ENCODE assay signal across 11 cellular contexts in the genomic region with DNA sequence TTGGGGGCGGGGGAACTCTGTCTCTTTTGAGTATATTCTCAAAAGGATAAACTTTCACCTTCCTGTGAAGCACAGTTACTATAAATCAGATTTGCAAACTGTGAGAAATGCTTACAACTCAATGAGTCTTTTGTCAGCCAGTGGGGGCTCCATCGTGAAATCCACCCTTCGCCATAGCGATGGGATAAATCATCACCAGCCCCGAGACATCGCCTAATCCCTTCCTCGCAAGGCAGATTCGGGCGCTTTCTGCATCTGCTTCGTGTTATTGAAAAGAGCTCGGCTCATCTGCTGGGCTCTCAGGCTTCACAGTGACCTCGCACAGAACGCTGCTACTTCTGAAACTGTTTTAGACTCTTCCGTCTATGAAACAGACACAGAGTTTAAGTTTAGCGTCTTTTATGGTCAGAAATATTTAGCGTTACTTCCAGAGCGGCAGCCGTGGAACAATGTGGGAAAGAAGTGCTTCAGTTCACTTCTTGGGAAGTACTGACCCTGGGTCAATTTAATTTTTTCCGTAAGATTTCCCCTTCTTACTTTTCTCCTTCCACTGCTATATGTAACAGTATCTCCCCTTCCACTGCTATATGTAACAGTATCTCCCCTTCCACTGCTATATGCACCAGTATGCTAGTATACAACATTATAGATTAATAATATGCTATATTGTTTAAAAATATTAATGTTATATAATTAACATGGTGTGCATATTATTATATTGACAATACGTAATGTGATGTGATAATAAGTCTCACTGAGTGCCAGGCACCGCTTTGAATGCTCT.
DNase-seq lines count a peak whose midpoint lies in the region; TF ChIP-seq lines count a peak whose summit lies in the region.
"Had no signal": no experiment of that assay in that cellular context is flagged by ENCODE, and none has a peak within 500 bp of the region (broad histone marks: within the 10 kb centered on the region; RNA-seq: fewer than 3 reads in every experiment).

No MANE protein-coding gene starts in this region.

- TF ChIP-seq CTCF in neural crest cell (conservative IDR thresholded peaks at IDR 0.05) (no peak), BE2C (IDR thresholded peaks at IDR 0.05; ENCODE audit: low read depth, low read length) (no peak)

- H3K4me1 ChIP-seq in NT2/D1 (ENCODE audit: insufficient read depth, insufficient read length) (no peaks in the 10 kb centered on the region), BE2C (no peaks in the 10 kb centered on the region)

- DNase-seq in AG20443 (ENCODE audit: low spot score) (peak; percentile 87), NT2/D1 (ENCODE audit: low read depth, low spot score) (peak; percentile 16), epidermal melanocyte (ENCODE audit: insufficient read length, low spot score) (peak; percentile 33), neural crest cell (ENCODE audit: low read depth, low spot score) (no peak), SIG-M5 treated with dmso at 0.1 percent for 504 hours (lab: John Stamatoyannopoulos, UW; ENCODE audit: unreplicated experiment) (no peak), Kasumi-1 (lab: John Stamatoyannopoulos, UW) (no peak), NCI-H345 (lab: John Stamatoyannopoulos, UW) (no peak), BE2C (no peak)
- DNase-seq: activated CD4-positive, alpha-beta memory T cell treated with anti-CD3 and anti-CD28 coated beads, Interleukin-2, amount 10 ng/mL, durations not matched to agents 7 days and 5 days; NCI-H1417 had no signal

- H3K9me3 Mint-ChIP-seq in neural crest cell: no peaks in the 10 kb centered on the region
- H3K9me3 Mint-ChIP-seq: activated CD4-positive, alpha-beta memory T cell treated with anti-CD3 and anti-CD28 coated beads, Interleukin-2, amount 10 ng/mL, durations not matched to agents 7 days and 5 days had no signal

- H3K27me3 Mint-ChIP-seq in neural crest cell (ENCODE audit: low read depth): no peaks in the 10 kb centered on the region
- H3K27me3 Mint-ChIP-seq: activated CD4-positive, alpha-beta memory T cell treated with anti-CD3 and anti-CD28 coated beads, Interleukin-2, amount 10 ng/mL, durations not matched to agents 7 days and 5 days had no signal

- peak overlapping the region; percentile 39 for H3K4me3 Mint-ChIP-seq in neural crest cell
- H3K4me3 Mint-ChIP-seq: activated CD4-positive, alpha-beta memory T cell treated with anti-CD3 and anti-CD28 coated beads, Interleukin-2, amount 10 ng/mL, durations not matched to agents 7 days and 5 days had no signal

- H3K9me3 ChIP-seq in NT2/D1 (ENCODE audit: insufficient read depth, low read length) (no peaks in the 10 kb centered on the region), BE2C (no peaks in the 10 kb centered on the region)

- H3K27me3 ChIP-seq in NT2/D1 (ENCODE audit: insufficient read depth, insufficient read length) (no peaks in the 10 kb centered on the region), BE2C (peaks cover 6% of the 10 kb centered on the region; the same call in 1 of the 2 replicates)

- H3K36me3 Mint-ChIP-seq in neural crest cell (ENCODE audit: low read depth): no peaks in the 10 kb centered on the region

- H3K4me3 ChIP-seq in NT2/D1 (ENCODE audit: insufficient read length, low read depth): no peak overlapping the region
- no peak overlapping the region for H3K4me3 ChIP-seq in BE2C (ENCODE audit: low read depth, low read length)
- H3K4me3 ChIP-seq: cardiac muscle cell had no signal

- H3K4me1 Mint-ChIP-seq in neural crest cell: peaks cover 10% of the 10 kb centered on the region
- H3K4me1 Mint-ChIP-seq: activated CD4-positive, alpha-beta memory T cell treated with anti-CD3 and anti-CD28 coated beads, Interleukin-2, amount 10 ng/mL, durations not matched to agents 7 days and 5 days had no signal

- H3K36me3 ChIP-seq in NT2/D1 (ENCODE audit: insufficient read depth, insufficient read length, low read length): no peaks in the 10 kb centered on the region
- no peaks in the 10 kb centered on the region for H3K36me3 ChIP-seq in BE2C
- H3K36me3 ChIP-seq: cardiac muscle cell had no signal

- H3K9ac ChIP-seq in NT2/D1 (ENCODE audit: insufficient read length, low read depth): no peak overlapping the region

- peak overlapping the region; percentile 60 for H3K27ac Mint-ChIP-seq in neural crest cell (ENCODE audit: unreplicated experiment)
- H3K27ac Mint-ChIP-seq: activated CD4-positive, alpha-beta memory T cell treated with anti-CD3 and anti-CD28 coated beads, Interleukin-2, amount 10 ng/mL, durations not matched to agents 7 days and 5 days had no signal

Comparison
In these comparisons a context has a peak if more than half of its experiments do, and no peak if none do; other contexts are left out.
1. DNase-seq: peak in AG20443 (single experiment), NT2/D1 (single experiment) and epidermal melanocyte (single experiment); none in neural crest cell (single experiment), SIG-M5 treated with dmso at 0.1 percent for 504 hours (single experiment), Kasumi-1 (0 of 2), NCI-H345 (single experiment) and BE2C (single experiment).